1 cellular context compared by ENCODE assay signal in genomic region chr16:67719048-67719777, GRCh38.
TF ChIP-seq lines count a peak whose summit lies in the region.

Gene GFOD2 (minus strand): TSS chr16:67719316. CDS start chr16:67685715, 33,601 bp downstream.

TF ChIP-seq in K562, 482 proteins besides CTCF, POLR2A, EP300 and RAD21 (continued from another document and continues in another):
- no peak for TF ChIP-seq ZFP91 (CRISPR knock-in tag; IDR thresholded peaks at IDR 0.05)
- peak; percentile 59; the same call in 1 of the 2 replicates for TF ChIP-seq CTBP1 (IDR thresholded peaks at IDR 0.05; ENCODE audit: borderline replicate concordance)
- TF ChIP-seq ERF (CRISPR knock-in tag; IDR thresholded peaks at IDR 0.05): peak; percentile 36
- TF ChIP-seq U2AF1 (optimal IDR thresholded peaks at IDR 0.05; ENCODE audit: low read depth, low read length): peak; percentile 15
- TF ChIP-seq DNMT1 (IDR thresholded peaks at IDR 0.05): no peak
- no peak; a peak in 2 of 4 replicates for TF ChIP-seq RCOR1 (IDR thresholded peaks at IDR 0.05; ENCODE audit: borderline replicate concordance in 1 of 2, low read depth in 2 of 2, low read length in 2 of 2)
- peak; percentile 70 for TF ChIP-seq PML (IDR thresholded peaks at IDR 0.05; ENCODE audit: low read length)
- no peak for TF ChIP-seq BCL6 (CRISPR knock-in tag; IDR thresholded peaks at IDR 0.05)
- no peak for TF ChIP-seq MAFF (IDR thresholded peaks at IDR 0.05; ENCODE audit: low read length)
- peak; percentile 100 for TF ChIP-seq ZBTB5 (IDR thresholded peaks at IDR 0.05)
- no peak for TF ChIP-seq NR4A1 (CRISPR knock-in tag; IDR thresholded peaks at IDR 0.05)
- no peak for TF ChIP-seq NR4A1 (tag; IDR thresholded peaks at IDR 0.05)
- peak; percentile 89 for TF ChIP-seq ARID4B (CRISPR knock-in tag; IDR thresholded peaks at IDR 0.05)
- peak; percentile 66 for TF ChIP-seq RB1 (IDR thresholded peaks at IDR 0.05; ENCODE audit: low read depth)
- TF ChIP-seq NCOA1 (IDR thresholded peaks at IDR 0.05; ENCODE audit: low read depth): no peak
- TF ChIP-seq DMBX1 (CRISPR knock-in tag; IDR thresholded peaks at IDR 0.05; ENCODE audit: borderline replicate concordance): no peak
- TF ChIP-seq ZNF239 (CRISPR knock-in tag; IDR thresholded peaks at IDR 0.05): no peak
- no peak for TF ChIP-seq NR2F6 (CRISPR knock-in tag; IDR thresholded peaks at IDR 0.05)
- 0 out of 2 replicates have a peak, but pooled peaks have one; percentile 45 for TF ChIP-seq ZNF609 (CRISPR knock-in tag; IDR thresholded peaks at IDR 0.05; ENCODE audit: borderline replicate concordance)
- peak in 1 of 2 experiments; percentile 86; a peak in 2 of 4 replicates for TF ChIP-seq HDAC1 (IDR thresholded peaks at IDR 0.05)
- TF ChIP-seq TAF9B (IDR thresholded peaks at IDR 0.05; ENCODE audit: partially characterized antibody): peak; percentile 68
- TF ChIP-seq CBX5 (IDR thresholded peaks at IDR 0.05; ENCODE audit: borderline replicate concordance, low read depth): no peak
- peak; percentile 98 for TF ChIP-seq NRF1 (conservative IDR thresholded peaks at IDR 0.05 in 1 of 2, IDR thresholded peaks at IDR 0.05 in 1 of 2)
- TF ChIP-seq ZBTB8A (IDR thresholded peaks at IDR 0.05; ENCODE audit: partially characterized antibody): no peak
- TF ChIP-seq E4F1 (CRISPR knock-in tag; IDR thresholded peaks at IDR 0.05; ENCODE audit: borderline replicate concordance): no peak
- TF ChIP-seq ZNF668 (CRISPR knock-in tag; IDR thresholded peaks at IDR 0.05): no peak
- no peak for TF ChIP-seq RERE (CRISPR knock-in tag; IDR thresholded peaks at IDR 0.05; ENCODE audit: borderline replicate concordance)
- peak; percentile 63; the same call in 1 of the 2 replicates for TF ChIP-seq FOXP1 (CRISPR knock-in tag; IDR thresholded peaks at IDR 0.05)
- peak; percentile 1 to 63; a peak in 3 of 4 replicates for TF ChIP-seq SIN3A (IDR thresholded peaks at IDR 0.05; ENCODE audit: borderline replicate concordance in 2 of 2, control insufficient read depth in 1 of 2, low read depth in 2 of 2, low read length in 2 of 2)
- TF ChIP-seq ESRRA (IDR thresholded peaks at IDR 0.05; ENCODE audit: borderline replicate concordance, low read depth): no peak
- TF ChIP-seq MECOM (CRISPR knock-in tag; IDR thresholded peaks at IDR 0.05): no peak
- no peak; the same call in 1 of the 2 replicates for TF ChIP-seq JUND (IDR thresholded peaks at IDR 0.05; ENCODE audit: borderline replicate concordance, low read depth, low read length)
- TF ChIP-seq JUND (tag; IDR thresholded peaks at IDR 0.05; ENCODE audit: borderline replicate concordance, low read depth, low read length): no peak; the same call in 2 of the 3 replicates
- TF ChIP-seq CHD4 (IDR thresholded peaks at IDR 0.05; ENCODE audit: insufficient read depth, insufficient replicate concordance, low read depth, low read length, poor library complexity, severe bottlenecking): no peak
- no peak for TF ChIP-seq CBFB (CRISPR knock-in tag; IDR thresholded peaks at IDR 0.05)
- TF ChIP-seq ZNF175 (CRISPR knock-in tag; IDR thresholded peaks at IDR 0.05; ENCODE audit: low read depth): no peak
- TF ChIP-seq PCBP1 (IDR thresholded peaks at IDR 0.05; ENCODE audit: low read depth, low read length, poor library complexity, severe bottlenecking): no peak
- peak; percentile 9; the same call in 1 of the 2 replicates for TF ChIP-seq GATAD2B (IDR thresholded peaks at IDR 0.05; ENCODE audit: borderline replicate concordance)
- no peak for TF ChIP-seq ZNF699 (CRISPR knock-in tag; IDR thresholded peaks at IDR 0.05; ENCODE audit: insufficient replicate concordance)
